ENCODE assay signal across 20 cellular contexts in the genomic region with DNA sequence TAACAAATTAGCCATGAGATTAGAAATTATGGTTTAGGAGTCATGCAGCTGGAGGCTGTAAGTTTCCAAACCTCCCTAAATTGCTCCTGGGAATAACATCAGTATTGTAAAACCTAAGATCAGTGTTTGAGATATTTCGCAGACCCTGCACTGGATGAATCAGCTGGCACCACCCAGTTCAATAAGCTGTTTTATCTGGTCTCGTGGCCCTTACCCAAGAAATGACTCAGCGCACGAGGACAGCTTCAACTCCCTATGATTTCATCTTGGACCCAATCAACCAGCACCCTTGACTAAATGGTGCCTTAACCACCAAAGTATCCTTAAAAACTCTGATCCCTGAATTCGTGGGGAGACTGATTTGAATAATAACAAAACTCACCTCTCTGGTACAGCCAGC.
"Had no signal": no experiment of that assay in that cellular context is flagged by ENCODE, and none has a peak within 500 bp of the region (broad histone marks: within the 10 kb centered on the region; RNA-seq: fewer than 3 reads in every experiment).

No MANE protein-coding gene starts in this region.

- H3K27me3 ChIP-seq: pancreas, spleen, suprapubic skin had no signal

- H3K27ac ChIP-seq: epithelial cell of prostate, pancreas, sigmoid colon, spleen, suprapubic skin had no signal

- H3K4me1 Mint-ChIP-seq: activated B cell treated with CpG ODN at 0.5 μM for 24 hours; naive thymus-derived CD4-positive, alpha-beta T cell; T-helper 17 cell had no signal

- H3K4me1 ChIP-seq: pancreas, sigmoid colon, spleen, suprapubic skin had no signal

- DNase-seq: activated B cell treated with CpG ODN at 0.5 μM for 24 hours; activated CD4-positive, alpha-beta T cell treated with anti-CD3 and anti-CD28 coated beads for 48 hours; activated CD8-positive, alpha-beta memory T cell treated with anti-CD3 and anti-CD28 coated beads, Interleukin-2, amount 50 U/mL, for 4 hours; activated CD8-positive, alpha-beta T cell treated with anti-CD3 and anti-CD28 coated beads, Interleukin-2, amount 10 ng/mL, durations not matched to agents 7 days and 5 days; activated gamma-delta T cell; activated T-cell treated with anti-CD3 and anti-CD28 coated beads, Interleukin-2, amount 50 U/mL, for 48 hours; effector memory CD4-positive, alpha-beta T cell; glutamatergic neuron; mucosa of descending colon; naive thymus-derived CD4-positive, alpha-beta T cell; pancreas; sigmoid colon; spleen; T-helper 17 cell had no signal

- H3K4me3 ChIP-seq: mucosa of descending colon, pancreas, sigmoid colon, spleen, suprapubic skin had no signal

- ATAC-seq: activated CD8-positive, alpha-beta T cell treated with anti-CD3 and anti-CD28 coated beads, Interleukin-2, amount 10 ng/mL, durations not matched to agents 7 days and 5 days; left lobe of liver; mucosa of descending colon; naive thymus-derived CD4-positive, alpha-beta T cell; pancreas; T-helper 17 cell had no signal

- H3K36me3 ChIP-seq: pancreas, sigmoid colon, spleen, suprapubic skin had no signal

- H3K27ac Mint-ChIP-seq: activated B cell treated with CpG ODN at 0.5 μM for 24 hours; activated CD8-positive, alpha-beta T cell treated with anti-CD3 and anti-CD28 coated beads, Interleukin-2, amount 10 ng/mL, durations not matched to agents 7 days and 5 days; activated naive CD8-positive, alpha-beta T cell; dendritic cell treated with granulocyte-macrophage colony-stimulating factor and Interleukin-4, amounts not matched to agents 40 ng/mL and 50 ng/mL, for 4 days; stimulated activated naive CD8-positive, alpha-beta T cell treated with anti-CD3 and anti-CD28 coated beads, Interleukin-15, Interleukin-2, amounts not matched to agents 100 ng/mL and 50 ng/mL, for 24 hours; T-helper 17 cell had no signal

- H3K9me3 Mint-ChIP-seq: activated B cell treated with CpG ODN at 0.5 μM for 24 hours; dendritic cell treated with granulocyte-macrophage colony-stimulating factor and Interleukin-4, amounts not matched to agents 40 ng/mL and 50 ng/mL, for 4 days had no signal

- H3K27me3 Mint-ChIP-seq: activated B cell treated with CpG ODN at 0.5 μM for 24 hours; activated naive CD8-positive, alpha-beta T cell; dendritic cell treated with granulocyte-macrophage colony-stimulating factor and Interleukin-4, amounts not matched to agents 40 ng/mL and 50 ng/mL, for 4 days; naive thymus-derived CD4-positive, alpha-beta T cell; stimulated activated naive CD8-positive, alpha-beta T cell treated with anti-CD3 and anti-CD28 coated beads, Interleukin-15, Interleukin-2, amounts not matched to agents 100 ng/mL and 50 ng/mL, for 24 hours; T-helper 17 cell had no signal

- H3K4me3 Mint-ChIP-seq: activated B cell treated with CpG ODN at 0.5 μM for 24 hours; activated CD8-positive, alpha-beta T cell treated with anti-CD3 and anti-CD28 coated beads, Interleukin-2, amount 10 ng/mL, durations not matched to agents 7 days and 5 days; activated naive CD8-positive, alpha-beta T cell; dendritic cell treated with granulocyte-macrophage colony-stimulating factor and Interleukin-4, amounts not matched to agents 40 ng/mL and 50 ng/mL, for 4 days; naive thymus-derived CD4-positive, alpha-beta T cell; stimulated activated naive CD8-positive, alpha-beta T cell treated with anti-CD3 and anti-CD28 coated beads, Interleukin-15, Interleukin-2, amounts not matched to agents 100 ng/mL and 50 ng/mL, for 24 hours; T-helper 17 cell had no signal

- H3K36me3 Mint-ChIP-seq: activated naive CD8-positive, alpha-beta T cell; naive thymus-derived CD4-positive, alpha-beta T cell had no signal
